8 cellular contexts compared by ENCODE assay signal in the genomic region with DNA sequence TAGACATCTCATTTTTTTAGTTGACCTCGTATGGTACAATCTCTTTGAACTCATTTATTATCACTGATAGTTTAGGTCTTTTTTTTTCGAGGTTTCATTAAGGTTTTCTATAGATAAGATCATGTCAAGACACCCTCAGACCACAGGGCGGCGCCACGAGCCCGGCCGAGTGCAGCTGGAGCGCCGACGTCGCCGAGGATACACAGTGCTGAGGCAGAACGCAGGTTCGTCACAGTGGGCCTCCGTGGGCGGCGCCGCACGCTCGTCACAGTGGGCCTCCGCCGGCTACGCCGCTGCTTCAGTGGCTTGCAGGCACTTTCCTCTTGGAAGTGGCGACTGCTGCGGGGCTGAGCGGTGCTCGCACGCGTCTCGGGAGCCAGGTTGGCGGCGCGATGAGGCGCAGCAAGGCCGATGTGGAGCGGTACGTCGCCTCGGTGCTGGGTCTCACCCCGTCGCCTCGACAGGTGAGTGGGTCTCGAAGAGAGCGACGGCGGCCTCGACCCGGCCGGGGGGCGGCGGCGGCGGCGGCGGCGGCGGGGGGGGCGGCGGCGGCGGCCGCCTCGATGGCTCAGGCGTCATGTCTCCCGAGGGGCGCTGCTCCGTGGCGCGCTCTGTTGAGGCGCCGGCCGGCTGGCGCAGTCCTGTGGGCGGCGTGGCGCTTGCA. TPM values are rescaled to one million over a fixed set of nuclear protein-coding genes. Genes with fewer than 3 reads are reported as not detected.
DNase-seq lines count a peak whose midpoint lies in the region; ATAC-seq and TF ChIP-seq lines count a peak whose summit lies in the region.
"Not testable (repeated sequence)": the region's sequence is repeated elsewhere in the genome, so short reads cannot be mapped to it uniquely, and the experiment has no call there.

Gene RGPD5, plus strand, starts transcription at position 232 of the 664 bp plus-strand sequence. Its CDS starts 161 bp downstream, at position 393.

- H3K27me3 ChIP-seq in esophagus muscularis mucosa: not testable (repeated sequence)

- H3K4me1 Mint-ChIP-seq in activated T-cell treated with anti-CD3 and anti-CD28 coated beads, Interleukin-2, amount 50 U/mL, for 4 hours (ENCODE audit: low read depth); memory B cell: not testable (repeated sequence)

- not testable (repeated sequence) for H3K27ac ChIP-seq in esophagus muscularis mucosa (replicated peaks in 1 of 4)

- H3K27me3 Mint-ChIP-seq in activated T-cell treated with anti-CD3 and anti-CD28 coated beads, Interleukin-2, amount 50 U/mL, for 4 hours (ENCODE audit: low read depth); memory B cell: not testable (repeated sequence)

- ATAC-seq in GM21360 (IDR thresholded peaks at IDR 0.05; ENCODE audit: unreplicated experiment) (peak; percentile 98), HG02884 (IDR thresholded peaks at IDR 0.05; ENCODE audit: unreplicated experiment) (peak; percentile 98), HG03558 (IDR thresholded peaks at IDR 0.05; ENCODE audit: extremely low read depth, unreplicated experiment) (peak; percentile 84), memory B cell (ENCODE audit: low read depth) (peak; percentile 98)
- peak; percentile 100 for ATAC-seq in activated T-cell treated with anti-CD3 and anti-CD28 coated beads, Interleukin-2, amount 50 U/mL, for 4 hours

- not testable (repeated sequence) for H3K27ac Mint-ChIP-seq in memory B cell

- not testable (repeated sequence) for H3K4me1 ChIP-seq in esophagus muscularis mucosa

- H3K4me3 Mint-ChIP-seq in activated T-cell treated with anti-CD3 and anti-CD28 coated beads, Interleukin-2, amount 50 U/mL, for 4 hours; memory B cell: not testable (repeated sequence)

- not testable (repeated sequence) for DNase-seq in G401 (ENCODE audit: low spot score); activated T-cell treated with anti-CD3 and anti-CD28 coated beads, Interleukin-2, amount 50 U/mL, for 4 hours; esophagus muscularis mucosa (ENCODE audit: extremely low spot score); memory B cell (ENCODE audit: low spot score in 2 of 2)
- DNase-seq in stimulated activated CD4-positive, alpha-beta T cell treated with anti-CD3 and anti-CD28 coated beads, Interleukin-4, amount 100 ng/mL, for 1 hour: peak; percentile 6

- not testable (repeated sequence) for TF ChIP-seq CTCF in esophagus muscularis mucosa (IDR thresholded peaks at IDR 0.05)

- not testable (repeated sequence) for H3K9me3 Mint-ChIP-seq in activated T-cell treated with anti-CD3 and anti-CD28 coated beads, Interleukin-2, amount 50 U/mL, for 4 hours; memory B cell

- H3K36me3 ChIP-seq in esophagus muscularis mucosa: not testable (repeated sequence)

- not testable (repeated sequence) for H3K36me3 Mint-ChIP-seq in activated T-cell treated with anti-CD3 and anti-CD28 coated beads, Interleukin-2, amount 50 U/mL, for 4 hours (ENCODE audit: insufficient read depth); memory B cell

- TF ChIP-seq EP300 in esophagus muscularis mucosa (IDR thresholded peaks at IDR 0.05): not testable (repeated sequence)

- H3K4me3 ChIP-seq in esophagus muscularis mucosa: not testable (repeated sequence)

- in situ Hi-C loops in G401 (cut with HindIII; ENCODE audit: low sequenced_read_pairs): not testable (repeated sequence)

- no CpG with 5 or more reads among the region's 77 CpGs for WGBS in esophagus muscularis mucosa

- intact Hi-C loops in esophagus muscularis mucosa (cut with DNase I): not testable (repeated sequence)

- TF ChIP-seq POLR2A in esophagus muscularis mucosa (IDR thresholded peaks at IDR 0.05; ENCODE audit: low read depth): not testable (repeated sequence)

- H3K9me3 ChIP-seq in esophagus muscularis mucosa: not testable (repeated sequence)

RNA-seq across cellular contexts. Expression of gene RGPD5, which starts in this region (rescaled TPM):
- total RNA-seq in G401 (2014; rRNA removed; shearing (Covaris generic)): 9.8 and 18.2 TPM in 2 replicates
- total RNA-seq in activated T-cell treated with anti-CD3 and anti-CD28 coated beads, Interleukin-2, amount 50 U/mL, for 4 hours: 10 to 100 TPM; 27.8 to 42.9 (median 37.5) TPM
- 10 to 100 TPM; 15.2 to 22.5 (median 16.9) TPM for total RNA-seq in esophagus muscularis mucosa
